In genomic region chr15:35519536-35520149, GRCh38 we compare ENCODE assay signal across 8 cellular contexts. TPM values are rescaled to one million over a fixed set of nuclear protein-coding genes. Genes with fewer than 3 reads are reported as not detected.
DNase-seq lines count a peak whose midpoint lies in the region; ATAC-seq, FAIRE-seq and TF ChIP-seq lines count a peak whose summit lies in the region.

No MANE protein-coding gene starts in this region.

- no peaks in the 10 kb centered on the region for H3K27me3 Mint-ChIP-seq in CD4-positive, CD25-positive, alpha-beta regulatory T cell

- no peaks in the 10 kb centered on the region for H3K9me1 ChIP-seq in IMR-90 (ENCODE audit: insufficient read depth, low read length)

- no peaks in the 10 kb centered on the region for H3K4me1 ChIP-seq in CD4-positive, CD25-positive, alpha-beta regulatory T cell (ENCODE audit: control insufficient read depth, insufficient read depth, low read length, poor library complexity, severe bottlenecking)
- H3K4me1 ChIP-seq in IMR-90 (ENCODE audit: control insufficient read depth, insufficient read depth, low read length), result peaks cover 6% of the 10 kb centered on the region; the same call in 1 of the 2 replicates
- no peaks in the 10 kb centered on the region for H3K4me1 ChIP-seq in esophagus squamous epithelium
- peaks cover 6% of the 10 kb centered on the region for H3K4me1 ChIP-seq in neuron (ENCODE audit: insufficient read depth, low read length)

- H4K5ac ChIP-seq in IMR-90 (ENCODE audit: low read depth, low read length), result no peak overlapping the region

- POLR2A ChIA-PET in IMR-90 (lab: Charles Lee; ENCODE audit: unreplicated experiment), result no interaction called here

- H3K36me3 Mint-ChIP-seq in CD4-positive, CD25-positive, alpha-beta regulatory T cell, result no peaks in the 10 kb centered on the region

- BruUV-seq in IMR-90 (replicated peaks; lab: Mats Ljungman, UMichigan), result no TSS peak

- no peak overlapping the region for H3K18ac ChIP-seq in IMR-90 (ENCODE audit: low read depth, low read length)

- no peak overlapping the region for H3K4ac ChIP-seq in IMR-90 (ENCODE audit: low read depth, low read length)

- TF ChIP-seq RAD21 in IMR-90 (IDR thresholded peaks at IDR 0.05; ENCODE audit: low read length), result peak; percentile 91

- peak; percentile 79 for TF ChIP-seq CTCF in IMR-90 (conservative IDR thresholded peaks at IDR 0.05; ENCODE audit: low read depth, low read length)
- peak in 5 of 6 experiments; percentile 38 to 67 (median 53) for TF ChIP-seq CTCF in esophagus squamous epithelium (IDR thresholded peaks at IDR 0.05)

- no peak overlapping the region for H3K4me3 ChIP-seq in CD4-positive, CD25-positive, alpha-beta regulatory T cell (ENCODE audit: low read depth, low read length)
- H3K4me3 ChIP-seq in IMR-90 (ENCODE audit: insufficient read depth, low read depth, low read length) (no peak overlapping the region), esophagus squamous epithelium (no peak overlapping the region), neuron (ENCODE audit: low read length) (no peak overlapping the region)

- CTCF ChIA-PET in IMR-90 (lab: Yijun Ruan, JAX), result interaction anchor here (0.6 to 2.3 kb wide), 4 partner anchors 15 to 1079 kb away, joined by 3 to 6 read pairs (median 4); no protein-coding TSS in a partner anchor

- no peak overlapping the region for H2AFZ ChIP-seq in IMR-90 (replicated peaks; ENCODE audit: low read length, poor library complexity)
- H2AFZ ChIP-seq in neuron (ENCODE audit: low read depth, low read length), result peak overlapping the region; percentile 15

- H4K8ac ChIP-seq in IMR-90 (ENCODE audit: low read depth in 2 of 2, low read length in 2 of 2), result 0 out of 4 replicates have a peak overlapping the region, but pooled peaks of 1 of the 2 experiments have one; percentile 0

- H3K4me3 Mint-ChIP-seq in CD4-positive, CD25-positive, alpha-beta regulatory T cell, result no peak overlapping the region

- no peak overlapping the region for H3K23ac ChIP-seq in IMR-90 (ENCODE audit: low read depth, low read length)

- in situ Hi-C loops in IMR-90 (cut with MboI; ENCODE audit: low sequenced_read_pairs), result loop anchor here (10.0 kb wide), 1 partner anchor 1615 kb away; no protein-coding TSS in a partner anchor

- H3K4me2 ChIP-seq in IMR-90 (ENCODE audit: low read depth, low read length), result no peak overlapping the region

- no peak overlapping the region for H2AK9ac ChIP-seq in IMR-90 (replicated peaks; ENCODE audit: low read depth, low read length, poor library complexity)

- no peak overlapping the region for H4K91ac ChIP-seq in IMR-90 (ENCODE audit: insufficient read depth, low read depth, low read length)

- no peak overlapping the region for H2BK15ac ChIP-seq in IMR-90 (ENCODE audit: low read depth, low read length)

- no peak overlapping the region for H2BK120ac ChIP-seq in IMR-90 (ENCODE audit: low read depth, low read length)

- no peak overlapping the region for H2AK5ac ChIP-seq in IMR-90 (ENCODE audit: low read depth, low read length)

- H3K9me3 Mint-ChIP-seq in CD4-positive, CD25-positive, alpha-beta regulatory T cell, result no peaks in the 10 kb centered on the region

- H3K27me3 ChIP-seq in CD4-positive, CD25-positive, alpha-beta regulatory T cell (ENCODE audit: control insufficient read depth, insufficient read depth, low read length), result no peaks in the 10 kb centered on the region
- H3K27me3 ChIP-seq in IMR-90 (ENCODE audit: control insufficient read depth, insufficient read depth, low read length) (no peaks in the 10 kb centered on the region), esophagus squamous epithelium (no peaks in the 10 kb centered on the region), neuron (ENCODE audit: insufficient read depth, low read length) (no peaks in the 10 kb centered on the region)

- ATAC-seq in CD4-positive, CD25-positive, alpha-beta regulatory T cell (ENCODE audit: low read depth in 2 of 2), result peak in 1 of 2 donors; percentile 53
- ATAC-seq in GM19043 (IDR thresholded peaks at IDR 0.05; ENCODE audit: low read depth, unreplicated experiment), result peak; percentile 72
- ATAC-seq in IMR-90 (ENCODE audit: low read depth), result peak; percentile 78

- no peak overlapping the region for H2BK20ac ChIP-seq in IMR-90 (ENCODE audit: low read depth, low read length)

- H3K4me1 Mint-ChIP-seq in CD4-positive, CD25-positive, alpha-beta regulatory T cell, result peaks cover 6 to 11% (median 8%) of the 10 kb centered on the region in 4 donors

- no peak overlapping the region for H3K27ac ChIP-seq in CD4-positive, CD25-positive, alpha-beta regulatory T cell (ENCODE audit: insufficient read depth, low read length, poor library complexity, severe bottlenecking)
- H3K27ac ChIP-seq in IMR-90 (ENCODE audit: insufficient read depth, low read length), result no peak overlapping the region
- no peak overlapping the region for H3K27ac ChIP-seq in esophagus squamous epithelium

- no peak overlapping the region for H3K56ac ChIP-seq in IMR-90 (ENCODE audit: extremely low read depth, insufficient read depth, low read length)

- peak; percentile 61 for FAIRE-seq in RCC 7860 (lab: Jason Lieb, UNC)

- dilution Hi-C loops in IMR-90 (cut with HindIII; ENCODE audit: low sequenced_read_pairs, unreplicated experiment), result no loop called here

- H3K9me3 ChIP-seq in CD4-positive, CD25-positive, alpha-beta regulatory T cell (ENCODE audit: control insufficient read depth in 2 of 2, low read length in 2 of 2), result no peaks in the 10 kb centered on the region
- H3K9me3 ChIP-seq in IMR-90 (ENCODE audit: control insufficient read depth, insufficient read depth, low read length), result no peaks in the 10 kb centered on the region
- H3K9me3 ChIP-seq in esophagus squamous epithelium, result no peaks in the 10 kb centered on the region
- H3K9me3 ChIP-seq in neuron (ENCODE audit: low read length), result no peaks in the 10 kb centered on the region

- H2BK5ac ChIP-seq in IMR-90 (ENCODE audit: low read depth, low read length, poor library complexity, severe bottlenecking), result no peak overlapping the region

- H3K9ac ChIP-seq in IMR-90 (ENCODE audit: low read depth, low read length), result no peak overlapping the region

- intact Hi-C loops in IMR-90 (cut with micrococcal nuclease), result loop anchor here (1.0 to 10.0 kb wide), 12 partner anchors 231 to 1615 kb away; partner anchors contain the start of gene MEIS2
- intact Hi-C loops in esophagus squamous epithelium (cut with DNase I), result no loop called here

- no peaks in the 10 kb centered on the region for H3K36me3 ChIP-seq in CD4-positive, CD25-positive, alpha-beta regulatory T cell (ENCODE audit: control insufficient read depth, insufficient read depth, low read length)
- no peaks in the 10 kb centered on the region for H3K36me3 ChIP-seq in IMR-90 (ENCODE audit: control insufficient read depth, insufficient read depth, low read length)
- no peaks in the 10 kb centered on the region for H3K36me3 ChIP-seq in esophagus squamous epithelium
- no peaks in the 10 kb centered on the region for H3K36me3 ChIP-seq in neuron (ENCODE audit: insufficient read depth, low read length)

- no peak overlapping the region for H3K14ac ChIP-seq in IMR-90 (replicated peaks; ENCODE audit: low read depth, low read length)

- TF ChIP-seq POLR2A in IMR-90 (IDR thresholded peaks at IDR 0.05; ENCODE audit: low read depth, low read length) (no peak), esophagus squamous epithelium (IDR thresholded peaks at IDR 0.05) (no peak)

- H3K79me1 ChIP-seq in IMR-90 (ENCODE audit: low read depth in 1 of 2, low read length in 2 of 2), result no peaks in the 10 kb centered on the region

- H4K20me1 ChIP-seq in IMR-90 (ENCODE audit: insufficient read depth, low read length), result no peaks in the 10 kb centered on the region

- no peak overlapping the region for H3K27ac Mint-ChIP-seq in CD4-positive, CD25-positive, alpha-beta regulatory T cell

- DNase-seq in CD4-positive, CD25-positive, alpha-beta regulatory T cell, result peak in 2 of 3 donors; percentile 44 to 61
- DNase-seq in IMR-90 (peak; percentile 64), RCC 7860 (ENCODE audit: low spot score) (peak; percentile 41), esophagus squamous epithelium (lab: John Stamatoyannopoulos, UW) (no peak), GM19238 (ENCODE audit: insufficient read length, low spot score) (no peak), activated T-cell treated with anti-CD3 and anti-CD28 coated beads for 4 hours (no peak)

TF ChIP-seq in IMR-90, 13 proteins besides CTCF, POLR2A, EP300 and RAD21:
- TF ChIP-seq CHD1 (IDR thresholded peaks at IDR 0.05; ENCODE audit: low read depth, low read length), result no peak
- peak; percentile 72 for TF ChIP-seq SMC3 (IDR thresholded peaks at IDR 0.05; ENCODE audit: low read depth, low read length)

RNA-seq across cellular contexts. Expression of gene DPH6, which starts 26.3 kb away (rescaled TPM):
- total RNA-seq in CD4-positive, CD25-positive, alpha-beta regulatory T cell, result 13.4 TPM
- 10 to 100 TPM; 21.2 to 33.7 (median 25.3) TPM for polyA plus RNA-seq in CD4-positive, CD25-positive, alpha-beta regulatory T cell
- total RNA-seq in IMR-90 (2012; rRNA removed), result 8.1 and 21.4 TPM in 2 replicates
- 6.1 and 9.8 TPM in 2 replicates for polyA plus RNA-seq in IMR-90 (2012; rRNA removed)
- 2.3 and 2.6 TPM in 2 replicates for polyA plus RNA-seq in IMR-90 (2012; cell fraction: cytosol; rRNA removed)
- polyA plus RNA-seq in IMR-90 (2012; cell fraction: nucleus; rRNA removed; ENCODE audit: low replicate concordance), result 3.0 and 5.6 TPM in 2 replicates
- 10 to 100 TPM in 2 of 4 donors, 1 to 10 TPM in 2; 8.8 to 21.4 (median 11.2) TPM for total RNA-seq in esophagus squamous epithelium

Comparison
In these comparisons a context has a peak if more than half of its experiments do, and no peak if none do; other contexts are left out.
1. DNase-seq: peak in CD4-positive, CD25-positive, alpha-beta regulatory T cell (2 of 3), IMR-90 (single experiment) and RCC 7860 (single experiment); none in esophagus squamous epithelium (single experiment), GM19238 (single experiment) and activated T-cell treated with anti-CD3 and anti-CD28 coated beads for 4 hours (single experiment).